Comparison of ENCODE assay signal across 21 cellular contexts in genomic region chr9:94086961-94087360, GRCh38.
"Had no signal": no experiment of that assay in that cellular context is flagged by ENCODE, and none has a peak within 500 bp of the region (broad histone marks: within the 10 kb centered on the region; RNA-seq: fewer than 3 reads in every experiment).

No MANE protein-coding gene starts in this region.

- H3K4me3 ChIP-seq: colonic mucosa, left lung, mucosa of descending colon, neural progenitor cell, prostate gland, smooth muscle cell, thyroid gland had no signal

- DNase-seq: activated B cell treated with CpG ODN at 0.5 μM for 24 hours; activated CD4-positive, alpha-beta memory T cell treated with anti-CD3 and anti-CD28 coated beads, Interleukin-2, amount 10 ng/mL, durations not matched to agents 7 days and 5 days; activated CD4-positive, alpha-beta T cell treated with anti-CD3 and anti-CD28 coated beads for 4 hours; activated naive CD4-positive, alpha-beta T cell treated with Interleukin-2 at 50 U/mL for 16 hours; activated naive CD8-positive, alpha-beta T cell treated with anti-CD3 and anti-CD28 coated beads, Interleukin-2, amount 10 ng/mL, durations not matched to agents 7 days and 5 days; activated T-cell treated with anti-CD3 and anti-CD28 coated beads, Interleukin-2, amount 50 U/mL, for 1 hour; central memory CD4-positive, alpha-beta T cell; colonic mucosa; kidney; left lung; mucosa of descending colon; naive B cell; right cardiac atrium; stimulated activated CD4-positive, alpha-beta T cell treated with anti-CD3 and anti-CD28 coated beads, Interleukin-4, amount 100 ng/mL, for 4 hours; T-helper 1 cell; T-helper 9 cell; thyroid gland had no signal

- ATAC-seq: left lung; mucosa of descending colon; stimulated activated memory B cell treated with anti-CD40 and anti-IgM and Interleukin-4, amounts not matched to agents 10 μg/mL and 1 μg/mL and 100 μg/mL, for 72 hours had no signal
